In genomic region chr1:99482286-99482685, GRCh38 we compare ENCODE assay signal across 21 cellular contexts.
"Had no signal": no experiment of that assay in that cellular context is flagged by ENCODE, and none has a peak within 500 bp of the region (broad histone marks: within the 10 kb centered on the region; RNA-seq: fewer than 3 reads in every experiment).

No MANE protein-coding gene starts in this region.

- DNase-seq: IMR-90, Karpas-422, MG63, NCI-H1092, NCI-H1105 treated with DMSO at 0.1 percent for 48 hours, NCI-H1417 treated with DMSO at 0.1 percent for 48 hours, NCI-H146, NCI-H1694 treated with DMSO at 0.1 percent for 48 hours, NCI-H1930, NCI-H2081, NCI-H2107, NCI-H2171, NCI-H226, NCI-H446, NCI-H510A, NCI-H524 treated with DMSO at 0.1 percent for 48 hours, Right ventricle myocardium superior, RPMI8226, SIG-M5 had no signal

- H3K9me3 ChIP-seq: MG63, SJSA1 had no signal

- H3K27ac ChIP-seq: SJSA1, SK-N-MC had no signal

- H3K4me3 ChIP-seq: MG63, SJSA1, SK-N-MC had no signal

- H3K4me1 ChIP-seq: SJSA1 had no signal

- H3K36me3 ChIP-seq: MG63, SJSA1 had no signal

- H3K27me3 ChIP-seq: MG63, SJSA1 had no signal
